In the genomic region with DNA sequence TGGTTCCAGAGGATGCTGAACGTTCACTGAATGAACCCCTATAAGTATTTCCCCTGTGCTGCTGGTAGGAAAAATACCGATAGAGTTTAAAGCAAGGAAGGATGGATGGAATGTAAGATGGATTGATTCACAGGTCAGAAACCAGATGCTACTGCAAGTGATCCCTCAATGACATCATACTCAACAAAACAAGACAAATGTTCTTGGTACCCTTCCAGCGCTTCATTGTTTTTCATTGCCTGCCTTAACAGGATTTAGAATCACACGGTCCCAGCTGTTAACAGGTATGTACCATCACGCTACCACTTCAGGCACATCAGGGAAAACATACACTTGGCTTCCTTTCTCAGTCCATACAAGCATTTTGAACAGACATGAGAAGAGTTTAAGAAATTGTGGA, we compare ENCODE assay signal across 22 cellular contexts.
A peak's percentile ranks its signal among the peaks of the same experiment; 100 is the strongest.
DNase-seq lines count a peak whose midpoint lies in the region; ATAC-seq, FAIRE-seq and TF ChIP-seq lines count a peak whose summit lies in the region.
"Had no signal": no experiment of that assay in that cellular context is flagged by ENCODE, and none has a peak within 500 bp of the region (broad histone marks: within the 10 kb centered on the region; RNA-seq: fewer than 3 reads in every experiment).

No MANE protein-coding gene starts in this region.

- H3K36me3 ChIP-seq in bronchial epithelial cell (ENCODE audit: control insufficient read depth, insufficient read depth, low read length): no peaks in the 10 kb centered on the region
- H3K36me3 ChIP-seq: prostate gland, thoracic aorta had no signal

- no peak for FAIRE-seq in bronchial epithelial cell (lab: Jason Lieb, UNC)

- no peak overlapping the region for H3K4me3 ChIP-seq in bronchial epithelial cell (ENCODE audit: low read depth, low read length)
- H3K4me3 ChIP-seq: lung, prostate gland, thoracic aorta had no signal

- no peak overlapping the region for H3K27ac Mint-ChIP-seq in immature natural killer cell
- H3K27ac Mint-ChIP-seq: activated naive CD8-positive, alpha-beta T cell treated with anti-CD3 and anti-CD28 coated beads for 36 hours; activated T-helper 2 cell treated with anti-CD3 and anti-CD28 coated beads, Interferon-gamma antibody, Interleukin-2, Interleukin-4, amounts not matched to agents 10 μg/mL and 5 μg/mL and 100 μg/mL, durations not matched to agents 14 hours and 24 hours and 36 hours; CD4-positive, alpha-beta memory T cell; WTC11 had no signal

- no peaks in the 10 kb centered on the region for H3K4me1 Mint-ChIP-seq in immature natural killer cell
- H3K4me1 Mint-ChIP-seq: activated naive CD8-positive, alpha-beta T cell treated with anti-CD3 and anti-CD28 coated beads for 36 hours; CD4-positive, alpha-beta memory T cell had no signal

- DNase-seq in HCEC 1CT (peak; percentile 6), NCI-H1694 treated with DMSO at 0.1 percent for 48 hours (lab: John Stamatoyannopoulos, UW) (peak; percentile 65), bronchial epithelial cell (ENCODE audit: low read depth) (peak; percentile 18), iris pigment epithelial cell (ENCODE audit: low read depth) (peak; percentile 95), immature natural killer cell (no peak)
- DNase-seq: activated naive CD8-positive, alpha-beta T cell treated with anti-CD3 and anti-CD28 coated beads for 36 hours; CD4-positive, alpha-beta memory T cell; foreskin melanocyte; hippocampal formation; islet precursor cell; NCI-H187 treated with DMSO at 0.1 percent for 48 hours; NCI-H526 treated with DMSO at 0.1 percent for 48 hours; stimulated activated CD4-positive, alpha-beta T cell treated with anti-CD3 and anti-CD28 coated beads, Interleukin-4, amount 100 ng/mL, for 24 hours; stimulated activated naive CD4-positive, alpha-beta T cell treated with Interleukin-2 at 50 U/mL for 16 hours had no signal

- peaks cover 2 to 6% (median 3%) of the 10 kb centered on the region in 3 donors for H3K27me3 Mint-ChIP-seq in immature natural killer cell (ENCODE audit: low read depth in 3 of 3)

- peaks cover 0 to 2% (median 0%) of the 10 kb centered on the region in 6 donors for H3K9me3 Mint-ChIP-seq in immature natural killer cell
- H3K9me3 Mint-ChIP-seq: activated naive CD8-positive, alpha-beta T cell treated with anti-CD3 and anti-CD28 coated beads for 36 hours; activated T-helper 2 cell treated with anti-CD3 and anti-CD28 coated beads, Interferon-gamma antibody, Interleukin-2, Interleukin-4, amounts not matched to agents 10 μg/mL and 5 μg/mL and 100 μg/mL, durations not matched to agents 14 hours and 24 hours and 36 hours; CD4-positive, alpha-beta memory T cell; WTC11 had no signal

- ATAC-seq in GM21360 (IDR thresholded peaks at IDR 0.05; ENCODE audit: unreplicated experiment) (no peak), HG03432 (IDR thresholded peaks at IDR 0.05; ENCODE audit: unreplicated experiment) (no peak)
- ATAC-seq: HCT116, WTC11 had no signal

- H3K27me3 ChIP-seq in bronchial epithelial cell (ENCODE audit: control insufficient read depth, insufficient read depth, low read length): no peaks in the 10 kb centered on the region

- no peaks in the 10 kb centered on the region for H3K36me3 Mint-ChIP-seq in immature natural killer cell
- H3K36me3 Mint-ChIP-seq: activated naive CD8-positive, alpha-beta T cell treated with anti-CD3 and anti-CD28 coated beads for 36 hours; CD4-positive, alpha-beta memory T cell; WTC11 had no signal

- no peak overlapping the region for H3K4me3 Mint-ChIP-seq in immature natural killer cell
- H3K4me3 Mint-ChIP-seq: activated naive CD8-positive, alpha-beta T cell treated with anti-CD3 and anti-CD28 coated beads for 36 hours; CD4-positive, alpha-beta memory T cell; WTC11 had no signal

- TF ChIP-seq CTCF in bronchial epithelial cell (IDR thresholded peaks at IDR 0.05; ENCODE audit: insufficient read depth, low read length, severe bottlenecking): no peak

Comparison
In these comparisons a context has a peak if more than half of its experiments do, and no peak if none do; other contexts are left out.
1. DNase-seq: peak in HCEC 1CT (single experiment), NCI-H1694 treated with DMSO at 0.1 percent for 48 hours (single experiment), bronchial epithelial cell (single experiment) and iris pigment epithelial cell (single experiment); none in immature natural killer cell (0 of 3).